ENCODE assay signal across 14 cellular contexts in genomic region chr11:65538232-65538914, GRCh38. TPM values are rescaled to one million over a fixed set of nuclear protein-coding genes. Genes with fewer than 3 reads are reported as not detected.
DNase-seq lines count a peak whose midpoint lies in the region; ATAC-seq and TF ChIP-seq lines count a peak whose summit lies in the region.
"Had no signal": no experiment of that assay in that cellular context is flagged by ENCODE, and none has a peak within 500 bp of the region (broad histone marks: within the 10 kb centered on the region; RNA-seq: fewer than 3 reads in every experiment).

No MANE protein-coding gene starts in this region.

- peaks cover 10% of the 10 kb centered on the region for H3K4me1 Mint-ChIP-seq in activated CD4-positive, alpha-beta T cell treated with anti-CD3 and anti-CD28 coated beads, Interleukin-2, amount 10 ng/mL, durations not matched to agents 24 days and 14 days
- peaks cover 8 to 11% (median 9%) of the 10 kb centered on the region in 3 donors for H3K4me1 Mint-ChIP-seq in IgD-negative memory B cell
- peaks cover 3 to 11% of the 10 kb centered on the region in 2 donors for H3K4me1 Mint-ChIP-seq in effector memory CD8-positive, alpha-beta T cell (ENCODE audit: low read depth in 2 of 2)
- H3K4me1 Mint-ChIP-seq in activated CD4-positive, alpha-beta memory T cell treated with anti-CD3 and anti-CD28 coated beads, Interleukin-2, amount 10 ng/mL, durations not matched to agents 7 days and 5 days = peaks cover 19% of the 10 kb centered on the region

- no peak for ATAC-seq in effector memory CD8-positive, alpha-beta T cell (replicated peaks)
- no peak for ATAC-seq in HG03378 (IDR thresholded peaks at IDR 0.05; ENCODE audit: unreplicated experiment)
- ATAC-seq: A549 had no signal

- H3K4me1 ChIP-seq in sigmoid colon = peaks cover 0 to 30% (median 26%) of the 10 kb centered on the region in 4 donors

- POLR2A ChIA-PET in activated CD4-positive, alpha-beta memory T cell treated with anti-CD3 and anti-CD28 coated beads, Interleukin-2, amount 10 ng/mL, durations not matched to agents 7 days and 5 days (lab: Charles Lee) = interaction anchor here (0.6 to 1.2 kb wide), 3 partner anchors 13 to 48 kb away, joined by 3 to 6 read pairs (median 3); partner anchors contain the start of gene SCYL1

- 90 to 91% methylated on average over 43 of the region's 43 CpGs for WGBS in sigmoid colon, 2 donors
- WGBS in lower leg skin, 2 donors = 90% methylated on average over 35 to 38 of the region's 43 CpGs

- H3K4me3 ChIP-seq in sigmoid colon (no peak overlapping the region), lower leg skin (ENCODE audit: low read depth, poor library complexity, severe bottlenecking) (no peak overlapping the region)
- H3K4me3 ChIP-seq: A549, transverse colon had no signal

- intact Hi-C loops in activated CD4-positive, alpha-beta T cell treated with anti-CD3 and anti-CD28 coated beads, Interleukin-2, amount 10 ng/mL, durations not matched to agents 24 days and 14 days (cut with micrococcal nuclease) = no loop called here
- intact Hi-C loops in sigmoid colon (cut with DNase I) = no loop called here
- intact Hi-C loops in lower leg skin (cut with DNase I; ENCODE audit: low total_unique reads) = no loop called here

- peaks cover 0 to 67% (median 29%) of the 10 kb centered on the region in 4 donors for H3K36me3 ChIP-seq in sigmoid colon

- H3K27me3 ChIP-seq in sigmoid colon = no peaks in the 10 kb centered on the region
- H3K27me3 ChIP-seq: transverse colon had no signal

- TF ChIP-seq CTCF in sigmoid colon (IDR thresholded peaks at IDR 0.05) = no peak
- no peak for TF ChIP-seq CTCF in lower leg skin (IDR thresholded peaks at IDR 0.05)

- DNase-seq in activated CD4-positive, alpha-beta T cell treated with anti-CD3 and anti-CD28 coated beads, Interleukin-2, amount 10 ng/mL, durations not matched to agents 24 days and 14 days = no peak
- DNase-seq in activated CD4-positive, alpha-beta T cell treated with anti-CD3 and anti-CD28 coated beads for 4 hours = no peak
- no peak for DNase-seq in effector memory CD8-positive, alpha-beta T cell
- DNase-seq in sigmoid colon = peak; percentile 68
- DNase-seq in activated CD4-positive, alpha-beta memory T cell treated with anti-CD3 and anti-CD28 coated beads, Interleukin-2, amount 10 ng/mL, durations not matched to agents 7 days and 5 days = no peak
- DNase-seq in lower leg skin (ENCODE audit: low spot score in 2 of 2) = no peak
- DNase-seq: activated CD4-positive, alpha-beta T cell treated with anti-CD3 and anti-CD28 coated beads for 48 hours; activated gamma-delta T cell; NCI-H2081 treated with DMSO at 0.1 percent for 48 hours; small intestine; transverse colon had no signal

- peak overlapping the region in 1 of 4 donors; percentile 94 for H3K27ac ChIP-seq in sigmoid colon
- H3K27ac ChIP-seq: A549 had no signal

- no peaks in the 10 kb centered on the region for H3K9me3 ChIP-seq in sigmoid colon
- H3K9me3 ChIP-seq: A549, transverse colon had no signal

- CTCF ChIA-PET in activated CD4-positive, alpha-beta memory T cell treated with anti-CD3 and anti-CD28 coated beads, Interleukin-2, amount 10 ng/mL, durations not matched to agents 7 days and 5 days (lab: Charles Lee) = interaction anchor here (1.1 to 1.5 kb wide), 2 partner anchors 13 to 34 kb away, joined by 3 read pairs; partner anchors contain the start of gene FAM89B

- peaks cover 24% of the 10 kb centered on the region for H3K36me3 Mint-ChIP-seq in activated CD4-positive, alpha-beta T cell treated with anti-CD3 and anti-CD28 coated beads, Interleukin-2, amount 10 ng/mL, durations not matched to agents 24 days and 14 days (ENCODE audit: low read depth)
- no peaks in the 10 kb centered on the region for H3K36me3 Mint-ChIP-seq in IgD-negative memory B cell
- peaks cover 33% of the 10 kb centered on the region for H3K36me3 Mint-ChIP-seq in effector memory CD8-positive, alpha-beta T cell (ENCODE audit: insufficient read depth)
- H3K36me3 Mint-ChIP-seq in activated CD4-positive, alpha-beta memory T cell treated with anti-CD3 and anti-CD28 coated beads, Interleukin-2, amount 10 ng/mL, durations not matched to agents 7 days and 5 days (ENCODE audit: low read depth) = peaks cover 21% of the 10 kb centered on the region

- H3K9me3 Mint-ChIP-seq in activated CD4-positive, alpha-beta T cell treated with anti-CD3 and anti-CD28 coated beads, Interleukin-2, amount 10 ng/mL, durations not matched to agents 24 days and 14 days = no peaks in the 10 kb centered on the region
- no peaks in the 10 kb centered on the region for H3K9me3 Mint-ChIP-seq in IgD-negative memory B cell
- H3K9me3 Mint-ChIP-seq in effector memory CD8-positive, alpha-beta T cell = no peaks in the 10 kb centered on the region
- no peaks in the 10 kb centered on the region for H3K9me3 Mint-ChIP-seq in activated CD4-positive, alpha-beta memory T cell treated with anti-CD3 and anti-CD28 coated beads, Interleukin-2, amount 10 ng/mL, durations not matched to agents 7 days and 5 days

- no peaks in the 10 kb centered on the region for H3K27me3 Mint-ChIP-seq in activated CD4-positive, alpha-beta T cell treated with anti-CD3 and anti-CD28 coated beads, Interleukin-2, amount 10 ng/mL, durations not matched to agents 24 days and 14 days
- no peaks in the 10 kb centered on the region for H3K27me3 Mint-ChIP-seq in IgD-negative memory B cell
- no peaks in the 10 kb centered on the region for H3K27me3 Mint-ChIP-seq in effector memory CD8-positive, alpha-beta T cell
- H3K27me3 Mint-ChIP-seq in activated CD4-positive, alpha-beta memory T cell treated with anti-CD3 and anti-CD28 coated beads, Interleukin-2, amount 10 ng/mL, durations not matched to agents 7 days and 5 days = no peaks in the 10 kb centered on the region

- H3K4me3 Mint-ChIP-seq in activated CD4-positive, alpha-beta T cell treated with anti-CD3 and anti-CD28 coated beads, Interleukin-2, amount 10 ng/mL, durations not matched to agents 24 days and 14 days = peak overlapping the region; percentile 41
- H3K4me3 Mint-ChIP-seq in IgD-negative memory B cell = peak overlapping the region; percentile 30 to 88 (median 86)
- H3K4me3 Mint-ChIP-seq in effector memory CD8-positive, alpha-beta T cell = peak overlapping the region; percentile 25 to 40
- no peak overlapping the region for H3K4me3 Mint-ChIP-seq in activated CD4-positive, alpha-beta memory T cell treated with anti-CD3 and anti-CD28 coated beads, Interleukin-2, amount 10 ng/mL, durations not matched to agents 7 days and 5 days

- TF ChIP-seq POLR2A in sigmoid colon (IDR thresholded peaks at IDR 0.05) (no peak), lower leg skin (IDR thresholded peaks at IDR 0.05) (no peak)

- TF ChIP-seq EP300 in sigmoid colon (IDR thresholded peaks at IDR 0.05) = no peak

- H3K27ac Mint-ChIP-seq in activated CD4-positive, alpha-beta T cell treated with anti-CD3 and anti-CD28 coated beads, Interleukin-2, amount 10 ng/mL, durations not matched to agents 24 days and 14 days = no peak overlapping the region
- peak overlapping the region in 1 of 3 donors; percentile 78 for H3K27ac Mint-ChIP-seq in IgD-negative memory B cell
- no peak overlapping the region for H3K27ac Mint-ChIP-seq in effector memory CD8-positive, alpha-beta T cell
- H3K27ac Mint-ChIP-seq in activated CD4-positive, alpha-beta memory T cell treated with anti-CD3 and anti-CD28 coated beads, Interleukin-2, amount 10 ng/mL, durations not matched to agents 7 days and 5 days = no peak overlapping the region

RNA-seq across cellular contexts. Expression of gene SCYL1, which starts 13.5 kb away (rescaled TPM):
- total RNA-seq in activated CD4-positive, alpha-beta T cell treated with anti-CD3 and anti-CD28 coated beads, Interleukin-2, amount 10 ng/mL, durations not matched to agents 24 days and 14 days = 94.2 and 95.8 TPM in 2 replicates
- 34.0 TPM for polyA plus RNA-seq in IgD-negative memory B cell
- 100 to 1,000 TPM in 1 of 4 donors, 10 to 100 TPM in 3; 67.1 to 100 (median 77.7) TPM for total RNA-seq in sigmoid colon
- 10 to 100 TPM; 57.3 to 66.1 (median 61.7) TPM for polyA plus RNA-seq in sigmoid colon
- total RNA-seq in activated CD4-positive, alpha-beta memory T cell treated with anti-CD3 and anti-CD28 coated beads, Interleukin-2, amount 10 ng/mL, durations not matched to agents 7 days and 5 days = 10 to 100 TPM; 56.9 to 58.5 TPM
- 100 to 1,000 TPM in 1 of 4 donors, 10 to 100 TPM in 3; 73.1 to 103 (median 89.5) TPM for total RNA-seq in lower leg skin

RNA-seq across cellular contexts. Expression of gene LTBP3, which starts 19.8 kb away (rescaled TPM):
- 94.9 and 96.9 TPM in 2 replicates for total RNA-seq in activated CD4-positive, alpha-beta T cell treated with anti-CD3 and anti-CD28 coated beads, Interleukin-2, amount 10 ng/mL, durations not matched to agents 24 days and 14 days
- polyA plus RNA-seq in IgD-negative memory B cell (37.4 TPM), sigmoid colon (10 to 100 TPM in 1 of 3 donors, 1 to 10 TPM in 2; 3.9 to 34.0 (median 9.6) TPM)
- total RNA-seq in sigmoid colon (100 to 1,000 TPM in 2 of 4 donors, 10 to 100 TPM in 2; 79.6 to 268 (median 117) TPM), lower leg skin (100 to 1,000 TPM in 2 of 4 donors, 10 to 100 TPM in 2; 71.9 to 113 (median 100) TPM)
- total RNA-seq in activated CD4-positive, alpha-beta memory T cell treated with anti-CD3 and anti-CD28 coated beads, Interleukin-2, amount 10 ng/mL, durations not matched to agents 7 days and 5 days = 10 to 100 TPM; 55.4 to 60.0 TPM

RNA-seq across cellular contexts. Expression of gene ZNRD2, which starts 31.9 kb away (rescaled TPM):
- total RNA-seq in activated CD4-positive, alpha-beta T cell treated with anti-CD3 and anti-CD28 coated beads, Interleukin-2, amount 10 ng/mL, durations not matched to agents 24 days and 14 days = 83.3 and 83.4 TPM in 2 replicates
- polyA plus RNA-seq in IgD-negative memory B cell = 86.4 TPM
- 10 to 100 TPM; 24.9 to 61.0 (median 58.5) TPM for total RNA-seq in sigmoid colon
- polyA plus RNA-seq in sigmoid colon = 10 to 100 TPM; 30.7 to 52.6 (median 36.6) TPM
- total RNA-seq in activated CD4-positive, alpha-beta memory T cell treated with anti-CD3 and anti-CD28 coated beads, Interleukin-2, amount 10 ng/mL, durations not matched to agents 7 days and 5 days = 10 to 100 TPM; 25.3 to 27.8 TPM
- 10 to 100 TPM; 41.9 to 62.9 (median 50.6) TPM for total RNA-seq in lower leg skin

RNA-seq across cellular contexts. Expression of gene FAM89B, which starts 34.0 kb away (rescaled TPM):
- total RNA-seq in activated CD4-positive, alpha-beta T cell treated with anti-CD3 and anti-CD28 coated beads, Interleukin-2, amount 10 ng/mL, durations not matched to agents 24 days and 14 days = 39.1 and 42.4 TPM in 2 replicates
- polyA plus RNA-seq in IgD-negative memory B cell (49.0 TPM), sigmoid colon (10 to 100 TPM; 34.0 to 63.3 (median 38.4) TPM)
- total RNA-seq in sigmoid colon (10 to 100 TPM; 61.2 to 96.7 (median 91.6) TPM), lower leg skin (10 to 100 TPM; 57.8 to 73.3 (median 61.2) TPM)
- 10 to 100 TPM; 45.6 to 48.0 TPM for total RNA-seq in activated CD4-positive, alpha-beta memory T cell treated with anti-CD3 and anti-CD28 coated beads, Interleukin-2, amount 10 ng/mL, durations not matched to agents 7 days and 5 days

RNA-seq across cellular contexts. Expression of gene EHBP1L1, which starts 37.5 kb away (rescaled TPM):
- 167 and 173 TPM in 2 replicates for total RNA-seq in activated CD4-positive, alpha-beta T cell treated with anti-CD3 and anti-CD28 coated beads, Interleukin-2, amount 10 ng/mL, durations not matched to agents 24 days and 14 days
- 16.1 TPM for polyA plus RNA-seq in IgD-negative memory B cell
- total RNA-seq in sigmoid colon = 100 to 1,000 TPM; 148 to 366 (median 194) TPM
- polyA plus RNA-seq in sigmoid colon = 10 to 100 TPM; 31.2 to 71.2 (median 71.2) TPM
- total RNA-seq in activated CD4-positive, alpha-beta memory T cell treated with anti-CD3 and anti-CD28 coated beads, Interleukin-2, amount 10 ng/mL, durations not matched to agents 7 days and 5 days = 100 to 1,000 TPM; 118 to 119 TPM
- total RNA-seq in lower leg skin = 10 to 100 TPM; 40.5 to 71.0 (median 57.3) TPM
